In genomic region chr2:72136933-72137497, GRCh38 we compare ENCODE assay signal across 12 cellular contexts. TPM values are rescaled to one million over a fixed set of nuclear protein-coding genes. Genes with fewer than 3 reads are reported as not detected.
DNase-seq lines count a peak whose midpoint lies in the region; ATAC-seq lines count a peak whose summit lies in the region.
"Had no signal": no experiment of that assay in that cellular context is flagged by ENCODE, and none has a peak within 500 bp of the region (broad histone marks: within the 10 kb centered on the region; RNA-seq: fewer than 3 reads in every experiment).

No MANE protein-coding gene starts in this region.

- peaks cover 24% of the 10 kb centered on the region for H3K27me3 ChIP-seq in H7 (ENCODE audit: control insufficient read depth, insufficient read depth, low read length)
- H3K27me3 ChIP-seq: gastrocnemius medialis had no signal

- H3K36me3 ChIP-seq in H7 (replicated peaks; ENCODE audit: control insufficient read depth, insufficient read depth, low read length) = no peaks in the 10 kb centered on the region
- H3K36me3 ChIP-seq: gastrocnemius medialis, neutrophil had no signal

- intact Hi-C loops in sciatic nerve (cut with DNase I) = loop anchor here (10.0 kb wide), 1 partner anchor 202 kb away; no protein-coding TSS in a partner anchor

- no peak overlapping the region for H3K4me3 ChIP-seq in H7 (ENCODE audit: insufficient read depth, low read depth, low read length)

- ATAC-seq in HG03520 (IDR thresholded peaks at IDR 0.05; ENCODE audit: unreplicated experiment) (peak; percentile 15), sciatic nerve (no peak)

- DNase-seq in NCI-H2171 treated with DMSO at 0.1 percent for 48 hours (lab: John Stamatoyannopoulos, UW) (peak; percentile 59), NCI-H2171 (lab: John Stamatoyannopoulos, UW) (no peak), H7 (peak; percentile 70), sciatic nerve (ENCODE audit: low spot score) (peak; percentile 47), COLO668 (lab: John Stamatoyannopoulos, UW; ENCODE audit: unreplicated experiment) (no peak), AML-193 (lab: John Stamatoyannopoulos, UW) (no peak), DMS79 treated with DMSO at 0.1 percent for 48 hours (lab: John Stamatoyannopoulos, UW) (no peak)
- DNase-seq: HCEC 1CT had no signal

RNA-seq across cellular contexts. Expression of gene CYP26B1, which starts 10.6 kb away (rescaled TPM):
- total RNA-seq in H7 (2014; rRNA removed; shearing (Covaris generic)) = 1.1 and 1.3 TPM in 2 replicates
- total RNA-seq in sciatic nerve = 12.7 TPM
- total RNA-seq: T-helper 2 cell treated with Interferon-gamma antibody and Interleukin-4, amounts not matched to agents 100 ng/mL and 5 ng/mL, for 36 hours had no signal

Comparison
In these comparisons a context has a peak if more than half of its experiments do, and no peak if none do; other contexts are left out.
1. DNase-seq: peak in NCI-H2171 treated with DMSO at 0.1 percent for 48 hours (single experiment), H7 (single experiment) and sciatic nerve (single experiment); none in NCI-H2171 (single experiment), COLO668 (single experiment), AML-193 (0 of 2) and DMS79 treated with DMSO at 0.1 percent for 48 hours (single experiment).